Comparison of ENCODE assay signal across 7 cellular contexts in genomic region chr13:66994498-66995365, GRCh38.
DNase-seq lines count a peak whose midpoint lies in the region; ATAC-seq and TF ChIP-seq lines count a peak whose summit lies in the region.

No MANE protein-coding gene starts in this region.

- H3K27ac ChIP-seq in thoracic aorta, result peak overlapping the region in 1 of 2 donors; percentile 50

- H3K36me3 ChIP-seq in thoracic aorta, result no peaks in the 10 kb centered on the region

- no peaks in the 10 kb centered on the region for H3K27me3 ChIP-seq in thoracic aorta (replicated peaks; ENCODE audit: insufficient read depth)

- no peak overlapping the region for H3K27ac Mint-ChIP-seq in T-helper 17 cell

- H3K4me3 ChIP-seq in fibroblast of pulmonary artery (replicated peaks; ENCODE audit: low read depth, low read length), result peak overlapping the region; percentile 38
- H3K4me3 ChIP-seq in thoracic aorta, result peak overlapping the region; percentile 63

- peaks cover 0 to 11% of the 10 kb centered on the region in 2 donors for H3K4me1 ChIP-seq in thoracic aorta (ENCODE audit: control insufficient read depth in 1 of 2, low read depth in 2 of 2)

- no peak for TF ChIP-seq CTCF in fibroblast of pulmonary artery (IDR thresholded peaks at IDR 0.05; ENCODE audit: low read length, missing control alignments)
- TF ChIP-seq CTCF in thoracic aorta (IDR thresholded peaks at IDR 0.05), result no peak

- H3K9me3 ChIP-seq in thoracic aorta (no peaks in the 10 kb centered on the region), T-helper 17 cell (ENCODE audit: control insufficient read depth, low read length, poor library complexity, severe bottlenecking) (no peaks in the 10 kb centered on the region)

- ATAC-seq in GM21390 (IDR thresholded peaks at IDR 0.05; ENCODE audit: unreplicated experiment) (peak; percentile 43), HG03439 (IDR thresholded peaks at IDR 0.05; ENCODE audit: unreplicated experiment) (peak; percentile 26), thoracic aorta (ENCODE audit: insufficient number of reproducible peaks, low FRiP score, low read depth) (peak; percentile 54), T-helper 17 cell (no peak)

- DNase-seq in fibroblast of pulmonary artery (ENCODE audit: low read depth) (no peak), thoracic aorta (ENCODE audit: low spot score) (no peak), KG1 (lab: John Stamatoyannopoulos, UW) (no peak), T-helper 17 cell (no peak), putamen (ENCODE audit: low spot score) (no peak)

- no peaks in the 10 kb centered on the region for H3K27me3 Mint-ChIP-seq in T-helper 17 cell

- no peaks in the 10 kb centered on the region for H3K4me1 Mint-ChIP-seq in T-helper 17 cell

- H3K4me3 Mint-ChIP-seq in T-helper 17 cell, result no peak overlapping the region

- H3K36me3 Mint-ChIP-seq in T-helper 17 cell (ENCODE audit: low read depth), result no peaks in the 10 kb centered on the region
